Comparison of ENCODE assay signal across 1 cellular context in genomic region chr3:183472155-183472554, GRCh38.
TF ChIP-seq lines count a peak whose summit lies in the region.

No MANE protein-coding gene starts in this region.

TF ChIP-seq in HepG2, 621 proteins besides CTCF, POLR2A, EP300 and RAD21:
- TF ChIP-seq ZNF260 (CRISPR knock-in tag; IDR thresholded peaks at IDR 0.05; ENCODE audit: borderline replicate concordance, low read depth) (no peak), CHD2 (IDR thresholded peaks at IDR 0.05; ENCODE audit: low read depth, low read length) (peak; percentile 74)
